10 cellular contexts compared by ENCODE assay signal in genomic region chr1:193614817-193615216, GRCh38.
A peak's percentile ranks its signal among the peaks of the same experiment; 100 is the strongest.
DNase-seq lines count a peak whose midpoint lies in the region; ATAC-seq and TF ChIP-seq lines count a peak whose summit lies in the region.
"Had no signal": no experiment of that assay in that cellular context is flagged by ENCODE, and none has a peak within 500 bp of the region (broad histone marks: within the 10 kb centered on the region; RNA-seq: fewer than 3 reads in every experiment).

No MANE protein-coding gene starts in this region.

- H3K4me1 ChIP-seq in uterus = no peaks in the 10 kb centered on the region

- ATAC-seq in GM19468 (IDR thresholded peaks at IDR 0.05; ENCODE audit: extremely low read depth, unreplicated experiment) = peak; percentile 69

- H3K9me3 ChIP-seq in uterus = no peaks in the 10 kb centered on the region

- H3K36me3 ChIP-seq in uterus = no peaks in the 10 kb centered on the region

- TF ChIP-seq CTCF in epithelial cell of proximal tubule (conservative IDR thresholded peaks at IDR 0.05; ENCODE audit: low read depth, low read length) (no peak), uterus (IDR thresholded peaks at IDR 0.05) (no peak)

- no peak overlapping the region for H3K27ac ChIP-seq in uterus

- DNase-seq in DMS53 treated with DMSO at 0.1 percent for 48 hours (lab: John Stamatoyannopoulos, UW; ENCODE audit: unreplicated experiment) (peak; percentile 52), HK-2 (ENCODE audit: unreplicated experiment) (peak; percentile 19), epithelial cell of proximal tubule (ENCODE audit: low read depth) (peak; percentile 89), NCI-H345 treated with DMSO at 0.1 percent for 48 hours (lab: John Stamatoyannopoulos, UW; ENCODE audit: unreplicated experiment) (no peak), uterus (no peak), NCI-H2029 (lab: John Stamatoyannopoulos, UW) (no peak)
- no peak for DNase-seq in activated naive CD4-positive, alpha-beta T cell treated with Interleukin-2 at 50 U/mL for 16 hours
- DNase-seq: Calu3; effector memory CD4-positive, alpha-beta T cell had no signal

- no peak for TF ChIP-seq POLR2A in uterus (IDR thresholded peaks at IDR 0.05)

- no peaks in the 10 kb centered on the region for H3K27me3 ChIP-seq in uterus

- H3K4me3 ChIP-seq in epithelial cell of proximal tubule (ENCODE audit: low read depth, low read length) (no peak overlapping the region), uterus (no peak overlapping the region)

- intact Hi-C loops in uterus (cut with DNase I; ENCODE audit: low total_unique reads) = no loop called here

Comparison
In these comparisons a context has a peak if more than half of its experiments do, and no peak if none do; other contexts are left out.
1. DNase-seq: peak in DMS53 treated with DMSO at 0.1 percent for 48 hours (single experiment), HK-2 (single experiment) and epithelial cell of proximal tubule (single experiment); none in NCI-H345 treated with DMSO at 0.1 percent for 48 hours (single experiment), uterus (0 of 2), activated naive CD4-positive, alpha-beta T cell treated with Interleukin-2 at 50 U/mL for 16 hours (single experiment) and NCI-H2029 (single experiment).